Comparison of ENCODE assay signal across 31 cellular contexts in genomic region chr9:73347123-73347522, GRCh38.
"Had no signal": no experiment of that assay in that cellular context is flagged by ENCODE, and none has a peak within 500 bp of the region (broad histone marks: within the 10 kb centered on the region; RNA-seq: fewer than 3 reads in every experiment).

No MANE protein-coding gene starts in this region.

- H3K27me3 ChIP-seq: neural progenitor cell, neutrophil, right atrium auricular region, stomach, testis, thyroid gland, transverse colon, upper lobe of left lung, vagina had no signal

- H3K36me3 ChIP-seq: lower lobe of right lung, neural progenitor cell, neutrophil, right atrium auricular region, stomach, thyroid gland, transverse colon, upper lobe of left lung, vagina had no signal

- H3K9me3 Mint-ChIP-seq: nephron progenitor cell, neural progenitor cell had no signal

- H3K79me2 ChIP-seq: parathyroid adenoma had no signal

- H3K9ac ChIP-seq: neural progenitor cell, parathyroid adenoma had no signal

- H3K36me3 Mint-ChIP-seq: natural killer cell; neural progenitor cell; stimulated activated naive B cell treated with anti-CD40 and anti-IgM and Interleukin-4, amounts not matched to agents 10 μg/mL and 1 μg/mL and 100 μg/mL, for 72 hours had no signal

- DNase-seq: hippocampal formation; kidney glomerular epithelial cell; left cardiac atrium; left ventricle myocardium superior; lower lobe of right lung; mammary epithelial cell; mesenchymal stem cell; natural killer cell; nephron progenitor cell; occipital lobe; psoas muscle; stimulated activated CD4-positive, alpha-beta T cell treated with anti-CD3 and anti-CD28 coated beads, Interleukin-12 subunit alpha, Interleukin-12 subunit beta, amount 100 ng/mL, for 4 hours; stimulated activated CD4-positive, alpha-beta T cell treated with anti-CD3 and anti-CD28 coated beads, Interleukin-15, amount 100 ng/mL, for 24 hours; stimulated activated CD4-positive, alpha-beta T cell treated with anti-CD3 and anti-CD28 coated beads, Interleukin-2, amount 100 ng/mL, for 24 hours; stimulated activated CD4-positive, alpha-beta T cell treated with anti-CD3 and anti-CD28 coated beads, Interleukin-4, amount 100 ng/mL, for 1 hour; stimulated activated naive B cell treated with anti-CD40 and anti-IgM and Interleukin-4, amounts not matched to agents 10 μg/mL and 1 μg/mL and 100 μg/mL, for 72 hours; stimulated activated naive CD8-positive, alpha-beta T cell treated with anti-CD3 and anti-CD28 coated beads, Interleukin-15, Interleukin-2, amounts not matched to agents 100 U/mL and 50 U/mL, for 24 hours; stomach; testis; thyroid gland; transverse colon; upper lobe of left lung had no signal

- H3K27ac ChIP-seq: lower lobe of right lung, neural progenitor cell, neutrophil, parathyroid adenoma, psoas muscle, right atrium auricular region, skin epidermis, stomach, testis, thyroid gland, transverse colon, upper lobe of left lung, vagina had no signal

- H3K4me2 ChIP-seq: neural progenitor cell had no signal

- H3K27ac Mint-ChIP-seq: natural killer cell; nephron progenitor cell; neural progenitor cell; stimulated activated naive B cell treated with anti-CD40 and anti-IgM and Interleukin-4, amounts not matched to agents 10 μg/mL and 1 μg/mL and 100 μg/mL, for 72 hours had no signal

- H2AFZ ChIP-seq: neural progenitor cell, parathyroid adenoma had no signal

- H3K4me1 ChIP-seq: lower lobe of right lung, parathyroid adenoma, psoas muscle, right atrium auricular region, stomach, testis, thyroid gland, transverse colon, upper lobe of left lung, vagina had no signal

- H3K4me1 Mint-ChIP-seq: natural killer cell; nephron progenitor cell; neural progenitor cell; stimulated activated naive B cell treated with anti-CD40 and anti-IgM and Interleukin-4, amounts not matched to agents 10 μg/mL and 1 μg/mL and 100 μg/mL, for 72 hours had no signal

- FAIRE-seq: keratinocyte had no signal

- H3K9me3 ChIP-seq: lower lobe of right lung, neutrophil, psoas muscle, right atrium auricular region, stomach, testis, thyroid gland, transverse colon, upper lobe of left lung, vagina had no signal

- ATAC-seq: left cardiac atrium; left lobe of liver; left ventricle myocardium superior; lower lobe of right lung; natural killer cell; psoas muscle; sciatic nerve; stimulated activated naive B cell treated with anti-CD40 and anti-IgM and Interleukin-4, amounts not matched to agents 10 μg/mL and 1 μg/mL and 100 μg/mL, for 72 hours; stimulated activated naive CD8-positive, alpha-beta T cell treated with anti-CD3 and anti-CD28 coated beads, Interleukin-15, Interleukin-2, amounts not matched to agents 100 U/mL and 50 U/mL, for 24 hours had no signal

- H3K4me3 ChIP-seq: lower lobe of right lung, neural progenitor cell, psoas muscle, right atrium auricular region, skin epidermis, stomach, testis, thyroid gland, transverse colon, upper lobe of left lung, vagina had no signal

- H3K4me3 Mint-ChIP-seq: natural killer cell; nephron progenitor cell; neural progenitor cell; stimulated activated naive B cell treated with anti-CD40 and anti-IgM and Interleukin-4, amounts not matched to agents 10 μg/mL and 1 μg/mL and 100 μg/mL, for 72 hours had no signal

- H3K27me3 Mint-ChIP-seq: stimulated activated naive B cell treated with anti-CD40 and anti-IgM and Interleukin-4, amounts not matched to agents 10 μg/mL and 1 μg/mL and 100 μg/mL, for 72 hours had no signal
